ENCODE assay signal across 10 cellular contexts in genomic region chr2:187541086-187542085, GRCh38. TPM values are rescaled to one million over a fixed set of nuclear protein-coding genes. Genes with fewer than 3 reads are reported as not detected.
DNase-seq lines count a peak whose midpoint lies in the region; ATAC-seq, FAIRE-seq and TF ChIP-seq lines count a peak whose summit lies in the region.
"Had no signal": no experiment of that assay in that cellular context is flagged by ENCODE, and none has a peak within 500 bp of the region (broad histone marks: within the 10 kb centered on the region; RNA-seq: fewer than 3 reads in every experiment).

No MANE protein-coding gene starts in this region.

- H3K9me3 ChIP-seq in body of pancreas: no peaks in the 10 kb centered on the region
- H3K9me3 ChIP-seq in keratinocyte (ENCODE audit: control insufficient read depth, low read depth, low read length): no peaks in the 10 kb centered on the region

- H3K4me1 ChIP-seq in body of pancreas: peaks cover 38% of the 10 kb centered on the region
- no peaks in the 10 kb centered on the region for H3K4me1 ChIP-seq in keratinocyte (ENCODE audit: control insufficient read depth, extremely low read depth, insufficient read depth, low read length)

- H3K27ac ChIP-seq in body of pancreas: peak overlapping the region; percentile 15 to 74 (median 58)
- no peak overlapping the region for H3K27ac ChIP-seq in keratinocyte (ENCODE audit: control insufficient read depth, insufficient read depth, low read length)

- peak overlapping the region; percentile 22 for H2AFZ ChIP-seq in keratinocyte (ENCODE audit: control insufficient read depth, low read length)

- TF ChIP-seq POLR2A in body of pancreas (IDR thresholded peaks at IDR 0.05): no peak

- peak; percentile 96 for DNase-seq in HCEC 1CT
- DNase-seq in body of pancreas: peak in 3 of 4 donors; percentile 14 to 43 (median 43)
- DNase-seq in keratinocyte (ENCODE audit: low read depth, low spot score): no peak
- peak; percentile 94 for DNase-seq in stromal cell of bone marrow (ENCODE audit: low read depth)
- no peak for DNase-seq in NCI-H1417 (lab: John Stamatoyannopoulos, UW)
- no peak for DNase-seq in C1 segment of cervical spinal cord (lab: John Stamatoyannopoulos, UW)
- DNase-seq: activated CD4-positive, alpha-beta T cell treated with anti-CD3 and anti-CD28 coated beads, Interleukin-2, amount 10 ng/mL, durations not matched to agents 24 days and 14 days had no signal

- no peaks in the 10 kb centered on the region for H3K36me3 ChIP-seq in body of pancreas (replicated peaks in 1 of 2; ENCODE audit: insufficient read depth in 1 of 2, low read depth in 2 of 2)
- H3K36me3 ChIP-seq in keratinocyte (ENCODE audit: control insufficient read depth in 2 of 2, extremely low read depth in 1 of 2, insufficient read depth in 2 of 2, low read length in 2 of 2): no peaks in the 10 kb centered on the region

- dilution Hi-C loops in keratinocyte (cut with MboI; ENCODE audit: extremely low pct_ligation_motif_present, low sequenced_read_pairs): no loop called here

- WGBS in body of pancreas, 2 donors: 6 to 12% methylated on average over 7 of the region's 7 CpGs

- H3K4me3 ChIP-seq in body of pancreas (no peak overlapping the region), keratinocyte (ENCODE audit: control insufficient read depth in 2 of 3, extremely low read depth in 1 of 3, insufficient read depth in 2 of 3, low read depth in 1 of 3, low read length in 3 of 3) (no peak overlapping the region)

- no peaks in the 10 kb centered on the region for H3K9me1 ChIP-seq in keratinocyte (ENCODE audit: control insufficient read depth, extremely low read depth, insufficient read depth, low read length)

- intact Hi-C loops in body of pancreas (cut with DNase I): no loop called here

- H4K20me1 ChIP-seq in keratinocyte (ENCODE audit: control insufficient read depth, extremely low read depth, insufficient read depth, low read length): no peaks in the 10 kb centered on the region

- no peaks in the 10 kb centered on the region for H3K79me2 ChIP-seq in keratinocyte (ENCODE audit: control insufficient read depth, insufficient read depth, low read length)

- FAIRE-seq in keratinocyte (lab: Jason Lieb, UNC): no peak
- FAIRE-seq: GM18507 had no signal

- H3K9ac ChIP-seq in keratinocyte (ENCODE audit: control insufficient read depth, extremely low read depth, insufficient read depth, low read length): no peak overlapping the region

- H3K4me2 ChIP-seq in keratinocyte (ENCODE audit: control insufficient read depth, extremely low read depth, insufficient read depth, low read depth, low read length): no peak overlapping the region

- TF ChIP-seq CTCF in body of pancreas (IDR thresholded peaks at IDR 0.05) (no peak), keratinocyte (optimal IDR thresholded peaks at IDR 0.05 in 1 of 3, IDR thresholded peaks at IDR 0.05 in 1 of 3, conservative IDR thresholded peaks at IDR 0.05 in 1 of 3; ENCODE audit: extremely low read depth in 1 of 3, insufficient read depth in 2 of 3, low read length in 3 of 3) (no peak)

- no peaks in the 10 kb centered on the region for H3K27me3 ChIP-seq in body of pancreas
- H3K27me3 ChIP-seq in keratinocyte (ENCODE audit: control insufficient read depth, extremely low read depth, insufficient read depth, low read length): no peaks in the 10 kb centered on the region

- ATAC-seq in body of pancreas (peak; percentile 81), GM21717 (IDR thresholded peaks at IDR 0.05; ENCODE audit: unreplicated experiment) (no peak), HG03378 (IDR thresholded peaks at IDR 0.05; ENCODE audit: unreplicated experiment) (no peak)

RNA-seq across cellular contexts. Expression of gene TFPI, which starts 12.8 kb away (rescaled TPM):
- total RNA-seq in body of pancreas: 10 to 100 TPM; 21.1 to 54.2 TPM
- 0.82 to 1.1 TPM (median 1.1 TPM) in 3 replicates for polyA plus RNA-seq in keratinocyte
- 1.4 TPM for polyA plus RNA-seq in keratinocyte (2011; ENCODE audit: low read depth)
- polyA plus RNA-seq in keratinocyte (2011; cell fraction: cytosol; rRNA removed): 0.52 and 0.69 TPM in 2 replicates
- polyA plus RNA-seq in keratinocyte (2011; cell fraction: nucleus; rRNA removed): 2.7 and 3.1 TPM in 2 replicates
- 0.42 and 0.83 TPM in 2 replicates for polyA plus RNA-seq in keratinocyte (2012; ENCODE audit: low replicate concordance)
- polyA minus RNA-seq in keratinocyte: 0.30 to 1.6 TPM (median 1.5 TPM) in 3 replicates
- polyA minus RNA-seq in keratinocyte (2011; cell fraction: cytosol; rRNA and poly(A)+ RNA removed): not detected
- polyA minus RNA-seq in keratinocyte (2011; cell fraction: nucleus; rRNA and poly(A)+ RNA removed): 2.2 and 4.0 TPM in 2 replicates

Comparison
In these comparisons a context has a peak if more than half of its experiments do, and no peak if none do; other contexts are left out.
1. DNase-seq: peak in HCEC 1CT (single experiment), body of pancreas (3 of 4) and stromal cell of bone marrow (single experiment); none in keratinocyte (single experiment), NCI-H1417 (0 of 3) and C1 segment of cervical spinal cord (0 of 14).